In the genomic region with DNA sequence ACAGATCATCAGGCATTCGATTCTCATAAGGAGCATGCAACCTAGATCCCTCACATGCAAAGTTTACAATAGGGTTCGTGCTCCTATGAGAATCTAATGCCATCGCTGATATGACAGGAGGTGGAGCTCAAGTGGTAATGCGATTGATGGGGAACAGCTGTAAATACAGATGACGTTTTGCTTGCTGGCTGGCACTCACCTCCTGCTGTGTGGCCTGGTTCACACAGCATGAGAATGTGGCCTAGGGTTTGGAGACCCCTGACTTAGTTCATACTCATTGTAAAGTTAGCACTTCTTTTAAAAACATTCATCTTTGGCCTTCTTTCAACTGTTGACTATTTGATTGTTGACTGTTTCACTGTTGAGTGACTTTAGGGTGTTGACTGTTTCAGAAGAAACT, we compare ENCODE assay signal across 25 cellular contexts. TPM values are rescaled to one million over a fixed set of nuclear protein-coding genes. Genes with fewer than 3 reads are reported as not detected.
A peak's percentile ranks its signal among the peaks of the same experiment; 100 is the strongest.
DNase-seq lines count a peak whose midpoint lies in the region; ATAC-seq and TF ChIP-seq lines count a peak whose summit lies in the region.
"Had no signal": no experiment of that assay in that cellular context is flagged by ENCODE, and none has a peak within 500 bp of the region (broad histone marks: within the 10 kb centered on the region; RNA-seq: fewer than 3 reads in every experiment).

No MANE protein-coding gene starts in this region.

- H3K9ac ChIP-seq in endodermal cell (ENCODE audit: extremely low read depth, low read length, poor library complexity, severe bottlenecking), result no peak overlapping the region
- H3K9ac ChIP-seq: BLaER1 had no signal

- peaks cover 3% of the 10 kb centered on the region for H3K36me3 ChIP-seq in endodermal cell (ENCODE audit: control insufficient read depth, insufficient read depth, low read length)
- H3K36me3 ChIP-seq in esophagus squamous epithelium, result no peaks in the 10 kb centered on the region
- H3K36me3 ChIP-seq: BLaER1, MG63 had no signal

- H3K4me3 ChIP-seq in endodermal cell (ENCODE audit: low read length) (no peak overlapping the region), esophagus squamous epithelium (no peak overlapping the region)
- H3K4me3 ChIP-seq: BLaER1, MG63 had no signal

- 85 to 93% methylated on average over 4 to 5 of the region's 5 CpGs for WGBS in endodermal cell (ENCODE audit: insufficient coverage in 1 of 2, insufficient read length in 1 of 2), 2 experiments
- WGBS in esophagus squamous epithelium, 2 donors, result 57 to 71% methylated on average over 5 of the region's 5 CpGs

- DNase-seq in DMS53 (lab: John Stamatoyannopoulos, UW) (peak; percentile 43), DMS53 treated with DMSO at 0.1 percent for 48 hours (lab: John Stamatoyannopoulos, UW; ENCODE audit: unreplicated experiment) (no peak), NCI-H524 (lab: John Stamatoyannopoulos, UW) (peak; percentile 7 to 65), endodermal cell (peak; percentile 35), smooth muscle cell of the brain vasculature (ENCODE audit: low read depth, low spot score) (peak; percentile 70), esophagus squamous epithelium (lab: John Stamatoyannopoulos, UW) (no peak), COR-L47 (lab: John Stamatoyannopoulos, UW) (no peak)
- DNase-seq: ACHN; CD4-positive, alpha-beta memory T cell; EL; GF-D8; H7; Kasumi-1; MG63; NCI-H1048; NCI-H1417 treated with DMSO at 0.1 percent for 48 hours; NCI-H2029; NCI-H226; NCI-H526 treated with DMSO at 0.1 percent for 48 hours; NK-92 treated with Interleukin-12 subunit alpha and Interleukin-12 subunit beta, amount 100 ng/mL, for 24 hours; T-cell had no signal

- no peak overlapping the region for H3K27ac Mint-ChIP-seq in endodermal cell
- H3K27ac Mint-ChIP-seq: CD4-positive, alpha-beta memory T cell; T-cell had no signal

- H3K4me1 ChIP-seq in endodermal cell (ENCODE audit: control insufficient read depth, insufficient read depth, low read length), result peaks cover 9% of the 10 kb centered on the region
- H3K4me1 ChIP-seq in esophagus squamous epithelium, result no peaks in the 10 kb centered on the region
- H3K4me1 ChIP-seq: BLaER1 had no signal

- no peak for ATAC-seq in GM18867 (IDR thresholded peaks at IDR 0.05; ENCODE audit: unreplicated experiment)
- ATAC-seq: T-cell had no signal

- H3K4me3 Mint-ChIP-seq in endodermal cell, result no peak overlapping the region
- H3K4me3 Mint-ChIP-seq: CD4-positive, alpha-beta memory T cell; T-cell had no signal

- no peak for TF ChIP-seq POLR2A in esophagus squamous epithelium (IDR thresholded peaks at IDR 0.05)

- no peaks in the 10 kb centered on the region for H3K27me3 ChIP-seq in endodermal cell (ENCODE audit: control insufficient read depth, insufficient read depth, low read length, poor library complexity, severe bottlenecking)
- H3K27me3 ChIP-seq in esophagus squamous epithelium, result no peaks in the 10 kb centered on the region
- H3K27me3 ChIP-seq: BLaER1, MG63 had no signal

- H3K4me1 Mint-ChIP-seq in endodermal cell, result peaks cover 13% of the 10 kb centered on the region
- H3K4me1 Mint-ChIP-seq: CD4-positive, alpha-beta memory T cell; T-cell had no signal

- no peaks in the 10 kb centered on the region for H3K9me3 ChIP-seq in endodermal cell (ENCODE audit: control insufficient read depth, low read length)
- H3K9me3 ChIP-seq in esophagus squamous epithelium, result no peaks in the 10 kb centered on the region
- H3K9me3 ChIP-seq: BLaER1, MG63 had no signal

- H3K9me3 Mint-ChIP-seq in endodermal cell, result no peaks in the 10 kb centered on the region
- H3K9me3 Mint-ChIP-seq: CD4-positive, alpha-beta memory T cell; T-cell had no signal

- H3K27ac ChIP-seq in endodermal cell (ENCODE audit: low read depth, low read length) (no peak overlapping the region), esophagus squamous epithelium (no peak overlapping the region)
- H3K27ac ChIP-seq: 22Rv1, BLaER1, RWPE1 had no signal

- TF ChIP-seq CTCF in endodermal cell (conservative IDR thresholded peaks at IDR 0.05), result no peak
- TF ChIP-seq CTCF in esophagus squamous epithelium (IDR thresholded peaks at IDR 0.05), result no peak

- H3K27me3 Mint-ChIP-seq in endodermal cell (ENCODE audit: insufficient read depth), result no peaks in the 10 kb centered on the region
- H3K27me3 Mint-ChIP-seq: T-cell had no signal

- intact Hi-C loops in esophagus squamous epithelium (cut with DNase I), result no loop called here

- H3K36me3 Mint-ChIP-seq in endodermal cell (ENCODE audit: low read depth), result no peaks in the 10 kb centered on the region
- H3K36me3 Mint-ChIP-seq: CD4-positive, alpha-beta memory T cell; T-cell had no signal

RNA-seq across cellular contexts. Expression of a gene that starts 8.7 kb away (rescaled TPM):
- total RNA-seq in endodermal cell (10 to 100 TPM; 35.3 to 35.8 TPM), esophagus squamous epithelium (10 to 100 TPM; 35.3 to 48.3 (median 42.3) TPM)
- 37.6 TPM for polyA plus RNA-seq in endodermal cell (2013, experiment 1 of 2)
- polyA plus RNA-seq in endodermal cell (2013, experiment 2 of 2), result 35.4 TPM

Comparison
In these comparisons a context has a peak if more than half of its experiments do, and no peak if none do; other contexts are left out.
1. DNase-seq: peak in DMS53 (single experiment), NCI-H524 (2 of 2), endodermal cell (single experiment) and smooth muscle cell of the brain vasculature (single experiment); none in DMS53 treated with DMSO at 0.1 percent for 48 hours (single experiment), esophagus squamous epithelium (single experiment) and COR-L47 (single experiment).